Comparison of ENCODE assay signal across 17 cellular contexts in the genomic region with DNA sequence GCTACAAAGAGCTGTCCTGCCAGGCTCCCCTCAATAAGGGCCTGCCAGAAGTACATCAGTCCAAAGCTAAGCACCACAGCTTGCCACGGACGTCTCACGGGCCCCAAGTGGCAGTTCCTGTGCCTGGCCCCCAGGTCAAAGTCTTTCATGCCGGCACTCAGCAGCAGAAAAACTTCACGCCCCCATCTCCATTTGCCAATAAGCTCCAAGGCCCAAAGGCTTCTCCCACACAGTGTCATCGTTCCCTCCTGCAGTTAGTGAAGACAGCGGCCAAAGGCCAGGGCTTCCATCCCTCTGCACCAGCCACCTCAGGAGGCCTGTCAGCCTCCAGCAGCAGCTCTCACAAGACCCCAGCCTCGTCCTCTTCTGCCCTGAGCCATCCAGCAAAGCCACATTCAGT. TPM values are rescaled to one million over a fixed set of nuclear protein-coding genes. Genes with fewer than 3 reads are reported as not detected.
A peak's percentile ranks its signal among the peaks of the same experiment; 100 is the strongest.
DNase-seq lines count a peak whose midpoint lies in the region; ATAC-seq and TF ChIP-seq lines count a peak whose summit lies in the region.
"Had no signal": no experiment of that assay in that cellular context is flagged by ENCODE, and none has a peak within 500 bp of the region (broad histone marks: within the 10 kb centered on the region; RNA-seq: fewer than 3 reads in every experiment).

No MANE protein-coding gene starts in this region.

- no peak overlapping the region for H3K4ac ChIP-seq in trophoblast cell (ENCODE audit: low read depth, low read length)

- peak overlapping the region; percentile 68 for H3K27ac Mint-ChIP-seq in activated naive CD4-positive, alpha-beta T cell treated with anti-CD3 and anti-CD28 coated beads, Interleukin-2, amount 10 ng/mL, durations not matched to agents 7 days and 5 days
- peak overlapping the region; percentile 31 to 85 for H3K27ac Mint-ChIP-seq in effector memory CD8-positive, alpha-beta T cell

- H3K79me1 ChIP-seq in trophoblast cell (ENCODE audit: low read length), result no peaks in the 10 kb centered on the region

- H3K4me1 Mint-ChIP-seq in activated naive CD4-positive, alpha-beta T cell treated with anti-CD3 and anti-CD28 coated beads, Interleukin-2, amount 10 ng/mL, durations not matched to agents 7 days and 5 days, result peaks cover 13% of the 10 kb centered on the region
- H3K4me1 Mint-ChIP-seq in effector memory CD8-positive, alpha-beta T cell (ENCODE audit: low read depth in 2 of 2), result peaks cover 2 to 8% of the 10 kb centered on the region in 2 donors

- peaks cover 67 to 82% of the 10 kb centered on the region in 2 experiments for H3K36me3 ChIP-seq in trophoblast cell (ENCODE audit: control insufficient read depth in 1 of 2, insufficient read depth in 2 of 2, low read length in 2 of 2)

- H3K4me3 ChIP-seq in trophoblast cell (ENCODE audit: low read depth, low read length), result no peak overlapping the region
- H3K4me3 ChIP-seq: BLaER1, SJCRH30 had no signal

- H3K14ac ChIP-seq in trophoblast cell (ENCODE audit: low read length), result no peak overlapping the region

- POLR2A ChIA-PET in RWPE1 (lab: Yijun Ruan, JAX; ENCODE audit: low non-redundant PET), result no interaction called here

- no peak overlapping the region for H2AFZ ChIP-seq in trophoblast cell (ENCODE audit: insufficient read depth, low read length, poor library complexity)

- H4K8ac ChIP-seq in trophoblast cell (ENCODE audit: low read depth, low read length), result no peak overlapping the region

- peak overlapping the region; percentile 5 for H3K9ac ChIP-seq in trophoblast cell (ENCODE audit: low read length)
- H3K9ac ChIP-seq: BLaER1 had no signal

- H3K27ac ChIP-seq in RWPE1 (peak overlapping the region; percentile 44), trophoblast cell (ENCODE audit: low read depth, low read length) (no peak overlapping the region)
- H3K27ac ChIP-seq: BLaER1, SJCRH30 had no signal

- H2BK120ac ChIP-seq in trophoblast cell (ENCODE audit: insufficient read depth, low read length, poor library complexity), result no peak overlapping the region

- H3K4me1 ChIP-seq in trophoblast cell (ENCODE audit: control insufficient read depth in 1 of 2, insufficient read depth in 2 of 2, low read length in 2 of 2), result no peaks in the 10 kb centered on the region
- H3K4me1 ChIP-seq: BLaER1, SJCRH30 had no signal

- no peak overlapping the region for H4K12ac ChIP-seq in trophoblast cell (ENCODE audit: low read depth, low read length)

- CTCF ChIA-PET in activated naive CD4-positive, alpha-beta T cell treated with anti-CD3 and anti-CD28 coated beads, Interleukin-2, amount 10 ng/mL, durations not matched to agents 7 days and 5 days (lab: Charles Lee), result no interaction called here
- CTCF ChIA-PET in RWPE1 (lab: Yijun Ruan, JAX), result interaction anchor here (1.6 kb wide), 1 partner anchor 62 kb away, joined by 5 read pairs; no protein-coding TSS in a partner anchor

- peaks cover 52% of the 10 kb centered on the region for H3K36me3 Mint-ChIP-seq in activated naive CD4-positive, alpha-beta T cell treated with anti-CD3 and anti-CD28 coated beads, Interleukin-2, amount 10 ng/mL, durations not matched to agents 7 days and 5 days
- H3K36me3 Mint-ChIP-seq in effector memory CD8-positive, alpha-beta T cell (ENCODE audit: insufficient read depth), result peaks cover 74% of the 10 kb centered on the region

- no peak overlapping the region for H3K23ac ChIP-seq in trophoblast cell (ENCODE audit: low read length)

- no peak overlapping the region for H2BK5ac ChIP-seq in trophoblast cell (ENCODE audit: low read depth, low read length, poor library complexity)

- H3K9me3 Mint-ChIP-seq in activated naive CD4-positive, alpha-beta T cell treated with anti-CD3 and anti-CD28 coated beads, Interleukin-2, amount 10 ng/mL, durations not matched to agents 7 days and 5 days, result no peaks in the 10 kb centered on the region
- no peaks in the 10 kb centered on the region for H3K9me3 Mint-ChIP-seq in effector memory CD8-positive, alpha-beta T cell

- ATAC-seq in effector memory CD8-positive, alpha-beta T cell (replicated peaks), result no peak
- no peak for ATAC-seq in HG03439 (IDR thresholded peaks at IDR 0.05; ENCODE audit: unreplicated experiment)
- ATAC-seq in HG02610 (IDR thresholded peaks at IDR 0.05; ENCODE audit: unreplicated experiment), result no peak

- no peak overlapping the region for H3K4me2 ChIP-seq in trophoblast cell (ENCODE audit: low read length)
- H3K4me2 ChIP-seq: BLaER1 had no signal

- H3K27me3 ChIP-seq in trophoblast cell (ENCODE audit: insufficient read depth, low read length), result no peaks in the 10 kb centered on the region
- H3K27me3 ChIP-seq: BLaER1, SJCRH30 had no signal

- no peaks in the 10 kb centered on the region for H3K27me3 Mint-ChIP-seq in activated naive CD4-positive, alpha-beta T cell treated with anti-CD3 and anti-CD28 coated beads, Interleukin-2, amount 10 ng/mL, durations not matched to agents 7 days and 5 days
- no peaks in the 10 kb centered on the region for H3K27me3 Mint-ChIP-seq in effector memory CD8-positive, alpha-beta T cell

- no CpG with 5 or more reads among the region's 8 CpGs for WGBS in trophoblast cell (ENCODE audit: extremely low coverage, insufficient coverage, insufficient read length)

- no peak overlapping the region for H3K4me3 Mint-ChIP-seq in activated naive CD4-positive, alpha-beta T cell treated with anti-CD3 and anti-CD28 coated beads, Interleukin-2, amount 10 ng/mL, durations not matched to agents 7 days and 5 days
- no peak overlapping the region for H3K4me3 Mint-ChIP-seq in effector memory CD8-positive, alpha-beta T cell

- no peak overlapping the region for H4K91ac ChIP-seq in trophoblast cell (ENCODE audit: low read depth, low read length)

- no peaks in the 10 kb centered on the region for H3K79me2 ChIP-seq in trophoblast cell (ENCODE audit: control insufficient read depth, insufficient read depth, low read length, poor library complexity)

- H3K9me3 ChIP-seq in trophoblast cell (ENCODE audit: insufficient read depth, low read depth, low read length), result no peaks in the 10 kb centered on the region
- H3K9me3 ChIP-seq: BLaER1, SJCRH30 had no signal

- TF ChIP-seq CTCF in RWPE1 (conservative IDR thresholded peaks at IDR 0.05; ENCODE audit: low read depth), result no peak

- no peak for DNase-seq in activated naive CD4-positive, alpha-beta T cell treated with anti-CD3 and anti-CD28 coated beads, Interleukin-2, amount 10 ng/mL, durations not matched to agents 7 days and 5 days
- no peak for DNase-seq in activated naive CD4-positive, alpha-beta T cell (lab: John Stamatoyannopoulos, UW)
- no peak for DNase-seq in RWPE1 (ENCODE audit: low spot score)
- DNase-seq in effector memory CD8-positive, alpha-beta T cell, result no peak
- DNase-seq in trophoblast cell, result no peak
- no peak for DNase-seq in activated CD4-positive, CD25-positive, alpha-beta regulatory T cell treated with anti-CD3 and anti-CD28 coated beads, Interleukin-2, amount 50 U/mL, for 72 hours
- DNase-seq: 8988T, Kasumi-1, NCI-H1417, NCI-H1930, NCI-H2171, NCI-H446 treated with DMSO at 0.1 percent for 48 hours, NCI-H774, SJCRH30 had no signal

- no peak overlapping the region for H2AK5ac ChIP-seq in trophoblast cell (ENCODE audit: low read length)

- H2BK12ac ChIP-seq in trophoblast cell (ENCODE audit: low read length), result no peak overlapping the region

- H3K18ac ChIP-seq in trophoblast cell (ENCODE audit: low read length), result no peak overlapping the region

RNA-seq across cellular contexts. Expression of gene UBN1, which starts 27.4 kb away (rescaled TPM):
- polyA plus RNA-seq in trophoblast cell (2013), result 22.6 and 23.0 TPM in 2 replicates

RNA-seq across cellular contexts. Expression of gene GLYR1, which starts 27.6 kb away (rescaled TPM):
- polyA plus RNA-seq in trophoblast cell (2013), result 51.9 and 52.1 TPM in 2 replicates
